In the genomic region with DNA sequence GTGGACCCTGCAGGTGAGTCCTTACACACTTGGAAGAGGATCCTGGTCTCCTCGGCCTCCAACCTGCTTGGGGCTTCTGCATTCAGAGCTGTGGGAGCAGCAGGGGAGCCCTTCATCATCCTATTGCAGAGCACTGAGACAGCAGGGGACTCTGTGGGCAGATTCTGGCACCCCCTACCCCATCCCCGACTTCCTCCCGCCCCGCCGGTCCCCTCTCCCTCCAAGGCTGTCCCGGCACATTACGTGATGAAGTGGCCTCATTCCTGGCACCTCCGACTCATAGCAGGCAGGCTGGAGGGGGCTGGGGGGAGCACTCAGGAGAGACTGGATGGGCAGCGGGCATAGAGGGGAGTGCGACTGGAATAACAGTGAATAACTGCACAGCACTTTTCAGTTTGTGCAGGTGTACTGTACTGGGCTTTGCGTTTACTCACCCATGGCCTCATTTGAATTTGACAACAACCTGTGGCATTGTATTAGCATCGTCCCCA, we compare ENCODE assay signal across 14 cellular contexts.
DNase-seq lines count a peak whose midpoint lies in the region; ATAC-seq and TF ChIP-seq lines count a peak whose summit lies in the region.
"Had no signal": no experiment of that assay in that cellular context is flagged by ENCODE, and none has a peak within 500 bp of the region (broad histone marks: within the 10 kb centered on the region; RNA-seq: fewer than 3 reads in every experiment).

No MANE protein-coding gene starts in this region.

- H4K91ac ChIP-seq in H9 (ENCODE audit: insufficient read length, low read depth, low read length): no peak overlapping the region

- H3K4me3 Mint-ChIP-seq in H9: no peak overlapping the region
- H3K4me3 Mint-ChIP-seq in T-cell: no peak overlapping the region
- H3K4me3 Mint-ChIP-seq: B cell; CD4-positive, alpha-beta memory T cell had no signal

- intact Hi-C loops in sciatic nerve (cut with DNase I): no loop called here

- H3K79me2 ChIP-seq in H9 (ENCODE audit: insufficient read depth, low read length): no peaks in the 10 kb centered on the region

- no peaks in the 10 kb centered on the region for H3K23me2 ChIP-seq in H9 (ENCODE audit: insufficient read length, low read depth, low read length, poor library complexity, severe bottlenecking)

- no peak overlapping the region for H3K23ac ChIP-seq in H9 (ENCODE audit: insufficient read length, low read depth, low read length)

- H3K27ac Mint-ChIP-seq in H9 (no peak overlapping the region), T-cell (no peak overlapping the region)
- H3K27ac Mint-ChIP-seq: B cell; CD4-positive, alpha-beta memory T cell had no signal

- no peaks in the 10 kb centered on the region for H3K79me1 ChIP-seq in H9 (ENCODE audit: insufficient read depth, low read depth, low read length, poor library complexity, severe bottlenecking)

- no peak overlapping the region for H3K14ac ChIP-seq in H9 (ENCODE audit: insufficient read depth, low read length)

- H3K9me3 ChIP-seq in H9 (ENCODE audit: control insufficient read depth, low read depth, low read length): no peaks in the 10 kb centered on the region

- H2AK5ac ChIP-seq in H9 (ENCODE audit: insufficient read length, low read length): no peak overlapping the region

- H2BK5ac ChIP-seq in H9 (ENCODE audit: insufficient read length, low read length): no peak overlapping the region

- no peaks in the 10 kb centered on the region for H3K9me3 Mint-ChIP-seq in H9
- H3K9me3 Mint-ChIP-seq in T-cell: no peaks in the 10 kb centered on the region
- H3K9me3 Mint-ChIP-seq: CD4-positive, alpha-beta memory T cell had no signal

- no peak overlapping the region for H2BK20ac ChIP-seq in H9 (ENCODE audit: low read depth, low read length, poor library complexity, severe bottlenecking)

- DNase-seq in H9 (peak; percentile 22), NCI-H526 treated with DMSO at 0.1 percent for 48 hours (lab: John Stamatoyannopoulos, UW) (peak; percentile 67), mesenteric fat pad (ENCODE audit: low spot score) (peak; percentile 80), sciatic nerve (ENCODE audit: low spot score) (peak; percentile 25), T-cell (no peak), omental fat pad (ENCODE audit: low spot score) (no peak)
- DNase-seq: C1 segment of cervical spinal cord; CD4-positive, alpha-beta memory T cell; DMS79 treated with DMSO at 0.1 percent for 48 hours; EL had no signal

- no peak overlapping the region for H3K18ac ChIP-seq in H9 (ENCODE audit: insufficient read length, low read depth, low read length)

- no peak overlapping the region for H3K27ac ChIP-seq in H9 (ENCODE audit: insufficient read length, low read depth, low read length)
- H3K27ac ChIP-seq: HL-60 had no signal

- H3K56ac ChIP-seq in H9 (ENCODE audit: insufficient read length, low read depth, low read length): no peak overlapping the region

- H4K8ac ChIP-seq in H9 (replicated peaks; ENCODE audit: insufficient read length, low read depth, low read length): no peak overlapping the region

- H4K5ac ChIP-seq in H9 (ENCODE audit: insufficient read length, low read depth, low read length): no peak overlapping the region

- H2BK120ac ChIP-seq in H9 (ENCODE audit: low read depth, low read length, poor library complexity, severe bottlenecking): no peak overlapping the region

- H3K27me3 ChIP-seq in H9 (ENCODE audit: insufficient read depth, low read length): no peaks in the 10 kb centered on the region

- H3K36me3 Mint-ChIP-seq in H9 (ENCODE audit: insufficient read depth in 1 of 3, low read depth in 3 of 3) (no peaks in the 10 kb centered on the region), T-cell (no peaks in the 10 kb centered on the region)
- H3K36me3 Mint-ChIP-seq: CD4-positive, alpha-beta memory T cell had no signal

- H3K4me1 Mint-ChIP-seq in H9 (peaks cover 12 to 20% of the 10 kb centered on the region in 2 experiments), T-cell (peaks cover 0 to 5% (median 0%) of the 10 kb centered on the region in 3 donors)
- H3K4me1 Mint-ChIP-seq: B cell; CD4-positive, alpha-beta memory T cell had no signal

- no peak overlapping the region for H3K4me2 ChIP-seq in H9 (ENCODE audit: insufficient read depth, insufficient read length, low read length)

- no peaks in the 10 kb centered on the region for H3K4me1 ChIP-seq in H9 (ENCODE audit: insufficient read depth, low read length)

- H4K20me1 ChIP-seq in H9 (ENCODE audit: control insufficient read depth, insufficient read depth, insufficient read length): no peaks in the 10 kb centered on the region

- H2BK15ac ChIP-seq in H9 (ENCODE audit: low read depth, low read length): no peak overlapping the region

- CTCF ChIA-PET in T-cell (lab: Charles Lee): no interaction called here

- no peak overlapping the region for H3T11ph ChIP-seq in H9 (ENCODE audit: low read length)

- POLR2A ChIA-PET in T-cell (lab: Charles Lee): no interaction called here

- ATAC-seq in sciatic nerve: no peak
- ATAC-seq in T-cell (replicated peaks in 1 of 4): no peak
- no peak for ATAC-seq in omental fat pad (ENCODE audit: low FRiP score)
- no peak for ATAC-seq in GM21717 (IDR thresholded peaks at IDR 0.05; ENCODE audit: unreplicated experiment)
- ATAC-seq: HCT116 had no signal

- no peak overlapping the region for H2BK12ac ChIP-seq in H9 (ENCODE audit: insufficient read length, low read depth, low read length)

- TF ChIP-seq CTCF in H9 (conservative IDR thresholded peaks at IDR 0.05) (no peak), omental fat pad (IDR thresholded peaks at IDR 0.05) (no peak)

- WGBS in H9 (ENCODE audit: extremely low coverage, insufficient read length, low lambda C conversion rate): no CpG with 5 or more reads among the region's 12 CpGs

- no peak overlapping the region for H2AFZ ChIP-seq in H9 (ENCODE audit: low read length)

- H3K4ac ChIP-seq in H9 (ENCODE audit: low read depth, low read length): no peak overlapping the region

- H3K9ac ChIP-seq in H9 (ENCODE audit: extremely low read depth, insufficient read length, low read length): no peak overlapping the region

- H3K27me3 Mint-ChIP-seq in H9 (ENCODE audit: low read depth) (no peaks in the 10 kb centered on the region), T-cell (peaks cover 5 to 16% of the 10 kb centered on the region in 2 donors)

Comparison
In these comparisons a context has a peak if more than half of its experiments do, and no peak if none do; other contexts are left out.
1. DNase-seq: peak in H9 (single experiment), NCI-H526 treated with DMSO at 0.1 percent for 48 hours (single experiment), mesenteric fat pad (single experiment) and sciatic nerve (single experiment); none in T-cell (0 of 34) and omental fat pad (single experiment).